ENCODE assay signal across 32 cellular contexts in genomic region chr11:42812960-42813359, GRCh38.
"Had no signal": no experiment of that assay in that cellular context is flagged by ENCODE, and none has a peak within 500 bp of the region (broad histone marks: within the 10 kb centered on the region; RNA-seq: fewer than 3 reads in every experiment).

No MANE protein-coding gene starts in this region.

- H3K27ac ChIP-seq: KMS-11 had no signal

- H3K9me3 ChIP-seq: MG63 had no signal

- H3K36me3 ChIP-seq: MG63 had no signal

- H3K4me3 ChIP-seq: MG63 had no signal

- H3K27me3 ChIP-seq: MG63 had no signal

- DNase-seq: Karpas-422, Kasumi-1, MG63, MM.1S, MV-4-11, NCI-H1048, NCI-H1092, NCI-H1092 treated with DMSO at 0.1 percent for 48 hours, NCI-H1105 treated with DMSO at 0.1 percent for 48 hours, NCI-H1417 treated with DMSO at 0.1 percent for 48 hours, NCI-H1436, NCI-H1436 treated with DMSO at 0.1 percent for 48 hours, NCI-H146, NCI-H1694, NCI-H1694 treated with DMSO at 0.1 percent for 48 hours, NCI-H1930, NCI-H2029, NCI-H2029 treated with DMSO at 0.1 percent for 48 hours, NCI-H2081, NCI-H2081 treated with DMSO at 0.1 percent for 48 hours, NCI-H2107, NCI-H2171, NCI-H2171 treated with DMSO at 0.1 percent for 48 hours, NCI-H2227 treated with DMSO at 0.1 percent for 48 hours, NCI-H226, NCI-H345, NCI-H446, NCI-H446 treated with DMSO at 0.1 percent for 48 hours, NCI-H510A, NCI-H510A treated with DMSO at 0.1 percent for 48 hours, NCI-H524 had no signal

- H3K9ac ChIP-seq: KMS-11 had no signal

- H3K4me2 ChIP-seq: KMS-11 had no signal
